ENCODE assay signal across 7 cellular contexts in genomic region chr10:42553064-42553407, GRCh38.
DNase-seq lines count a peak whose midpoint lies in the region; ATAC-seq and TF ChIP-seq lines count a peak whose summit lies in the region.

No MANE protein-coding gene starts in this region.

- no peaks in the 10 kb centered on the region for H3F3A ChIP-seq in smooth muscle cell (ENCODE audit: low read depth)

- no peaks in the 10 kb centered on the region for H3K36me3 ChIP-seq in right atrium auricular region
- no peaks in the 10 kb centered on the region for H3K36me3 ChIP-seq in smooth muscle cell (ENCODE audit: low read depth)

- no peaks in the 10 kb centered on the region for H3K27me3 ChIP-seq in right atrium auricular region
- no peaks in the 10 kb centered on the region for H3K27me3 ChIP-seq in smooth muscle cell (ENCODE audit: low read depth)

- no peak overlapping the region for H3K27ac Mint-ChIP-seq in WTC11

- H2AFZ ChIP-seq in smooth muscle cell (ENCODE audit: low read depth): peak overlapping the region; percentile 99

- H4K20me1 ChIP-seq in smooth muscle cell (ENCODE audit: low read depth): no peaks in the 10 kb centered on the region

- WGBS in smooth muscle cell (ENCODE audit: low lambda C conversion rate): 5% methylated on average over 14 of the region's 14 CpGs

- peaks cover 15% of the 10 kb centered on the region for H3K4me1 Mint-ChIP-seq in WTC11

- H3K79me2 ChIP-seq in smooth muscle cell (ENCODE audit: low read depth): no peaks in the 10 kb centered on the region

- DNase-seq in WTC11 (ENCODE audit: low spot score): no peak
- DNase-seq in right atrium auricular region (ENCODE audit: low spot score): no peak
- DNase-seq in smooth muscle cell (lab: John Stamatoyannopoulos, UW; ENCODE audit: unreplicated experiment): no peak
- DNase-seq in NCI-H446 (lab: John Stamatoyannopoulos, UW): no peak
- no peak for DNase-seq in superior temporal gyrus (ENCODE audit: extremely low spot score)

- H3K4me1 ChIP-seq in right atrium auricular region: peaks cover 0 to 21% of the 10 kb centered on the region in 2 donors
- peaks cover 4% of the 10 kb centered on the region for H3K4me1 ChIP-seq in smooth muscle cell (ENCODE audit: low read depth)

- H3K9me3 ChIP-seq in right atrium auricular region: no peaks in the 10 kb centered on the region
- H3K9me3 ChIP-seq in smooth muscle cell (replicated peaks; ENCODE audit: low read depth): no peaks in the 10 kb centered on the region

- H3K4me3 Mint-ChIP-seq in WTC11: peak overlapping the region; percentile 90

- H3K9me3 Mint-ChIP-seq in WTC11: peaks cover 4% of the 10 kb centered on the region; the same call in 1 of the 2 replicates

- peaks cover 23% of the 10 kb centered on the region for H3K27me3 Mint-ChIP-seq in WTC11 (ENCODE audit: low read depth)

- H3K4me3 ChIP-seq in right atrium auricular region (peak overlapping the region; percentile 68 to 76), smooth muscle cell (peak overlapping the region; percentile 65)

- CTCF ChIA-PET in WTC11 (lab: Charles Lee): no interaction called here

- H3K4me2 ChIP-seq in smooth muscle cell: peak overlapping the region; percentile 92

- no peak for TF ChIP-seq CTCF in WTC11 (IDR thresholded peaks at IDR 0.05)
- TF ChIP-seq CTCF in right atrium auricular region (IDR thresholded peaks at IDR 0.05): no peak
- no peak for TF ChIP-seq CTCF in smooth muscle cell (IDR thresholded peaks at IDR 0.05; ENCODE audit: borderline replicate concordance, insufficient read depth, poor library complexity, severe bottlenecking)

- H3K27ac ChIP-seq in right atrium auricular region: peak overlapping the region; percentile 67 to 70
- no peak overlapping the region for H3K27ac ChIP-seq in smooth muscle cell (ENCODE audit: low read depth)

- POLR2A ChIA-PET in WTC11 (lab: Charles Lee): no interaction called here

- H3K9ac ChIP-seq in smooth muscle cell (ENCODE audit: low read depth): peak overlapping the region; percentile 5

- ATAC-seq in GM19025 (IDR thresholded peaks at IDR 0.05; ENCODE audit: low read depth, unreplicated experiment): peak; percentile 23
- peak; percentile 16 for ATAC-seq in HG02938 (IDR thresholded peaks at IDR 0.05; ENCODE audit: unreplicated experiment)
- ATAC-seq in WTC11: peak; percentile 6

- peaks cover 22% of the 10 kb centered on the region for H3K36me3 Mint-ChIP-seq in WTC11

TF ChIP-seq in WTC11, 78 proteins besides CTCF, POLR2A, EP300 and RAD21:
- TF ChIP-seq KAT7 (CRISPR knock-in tag; IDR thresholded peaks at IDR 0.05; ENCODE audit: borderline replicate concordance) (no peak), FOXP4 (CRISPR knock-in tag; IDR thresholded peaks at IDR 0.05) (no peak), NFE2L1 (CRISPR knock-in tag; IDR thresholded peaks at IDR 0.05) (no peak), ERG (CRISPR knock-in tag; IDR thresholded peaks at IDR 0.05) (no peak), TCF7 (CRISPR knock-in tag; IDR thresholded peaks at IDR 0.05; ENCODE audit: low read depth) (no peak), GTF2I (CRISPR knock-in tag; conservative IDR thresholded peaks at IDR 0.05) (no peak), CBFB (CRISPR knock-in tag; IDR thresholded peaks at IDR 0.05; ENCODE audit: low read depth) (no peak), NR2C2 (CRISPR knock-in tag; IDR thresholded peaks at IDR 0.05) (no peak), ZNF423 (CRISPR knock-in tag; IDR thresholded peaks at IDR 0.05) (no peak), NFYB (CRISPR knock-in tag; conservative IDR thresholded peaks at IDR 0.05; ENCODE audit: low read depth) (no peak), NFATC4 (CRISPR knock-in tag; IDR thresholded peaks at IDR 0.05) (no peak), GABPB1 (CRISPR knock-in tag; IDR thresholded peaks at IDR 0.05) (no peak), ZNF121 (CRISPR knock-in tag; IDR thresholded peaks at IDR 0.05) (no peak), PRDM15 (CRISPR knock-in tag; IDR thresholded peaks at IDR 0.05) (no peak), ZNF281 (CRISPR knock-in tag; IDR thresholded peaks at IDR 0.05) (no peak)
